ENCODE assay signal across 22 cellular contexts in genomic region chr15:69591905-69592508, GRCh38.
A peak's percentile ranks its signal among the peaks of the same experiment; 100 is the strongest.
DNase-seq lines count a peak whose midpoint lies in the region; ATAC-seq, FAIRE-seq and TF ChIP-seq lines count a peak whose summit lies in the region.
"Had no signal": no experiment of that assay in that cellular context is flagged by ENCODE, and none has a peak within 500 bp of the region (broad histone marks: within the 10 kb centered on the region; RNA-seq: fewer than 3 reads in every experiment).

No MANE protein-coding gene starts in this region.

- H3K9me3 ChIP-seq in A549: peaks cover 7% of the 10 kb centered on the region; the same call in 1 of the 3 replicates
- H3K9me3 ChIP-seq in endodermal cell (ENCODE audit: control insufficient read depth, low read length): no peaks in the 10 kb centered on the region
- H3K9me3 ChIP-seq: HAP-1, transverse colon had no signal

- peak overlapping the region; percentile 60 for H3K4me2 ChIP-seq in A549

- WGBS in A549 (ENCODE audit: missing lambda C conversion rate): 24% methylated on average over 4 of the region's 4 CpGs
- WGBS in endodermal cell (ENCODE audit: insufficient coverage in 1 of 2, insufficient read length in 1 of 2), 2 experiments: 88% methylated on average over 3 of the region's 4 CpGs; no CpG with 5 or more reads in 1 of the 2 experiments

- H3K27ac Mint-ChIP-seq in endodermal cell (no peak overlapping the region), chondrocyte (ENCODE audit: unreplicated experiment) (no peak overlapping the region)
- H3K27ac Mint-ChIP-seq in stimulated activated memory B cell treated with anti-CD40 and anti-IgM and Interleukin-4, amounts not matched to agents 10 μg/mL and 1 μg/mL and 100 μg/mL, for 72 hours: no peak overlapping the region
- H3K27ac Mint-ChIP-seq: activated T-cell treated with anti-CD3 and anti-CD28 coated beads, Interleukin-2, amount 50 U/mL, for 24 hours; nephron progenitor cell had no signal

- peak; percentile 28 for FAIRE-seq in A549 (lab: Jason Lieb, UNC)
- FAIRE-seq: GM12878, GM19239 had no signal

- CTCF ChIA-PET in A549 (lab: Yijun Ruan, JAX): interaction anchor here (0.6 to 8.4 kb wide), 11 partner anchors 9 to 981 kb away, joined by 3 to 53 read pairs (median 3); partner anchors contain the start of gene TLE3

- no peaks in the 10 kb centered on the region for H3K36me3 ChIP-seq in endodermal cell (ENCODE audit: control insufficient read depth, insufficient read depth, low read length)
- H3K36me3 ChIP-seq: HAP-1, transverse colon had no signal

- H3K4me3 ChIP-seq in A549 (no peak overlapping the region), endodermal cell (ENCODE audit: low read length) (peak overlapping the region; percentile 44)
- H3K4me3 ChIP-seq: GM12878, HAP-1, transverse colon had no signal

- H3K27me3 ChIP-seq in endodermal cell (ENCODE audit: control insufficient read depth, insufficient read depth, low read length, poor library complexity, severe bottlenecking): peaks cover 49% of the 10 kb centered on the region

- no peak overlapping the region for H3K4me3 Mint-ChIP-seq in endodermal cell
- H3K4me3 Mint-ChIP-seq in chondrocyte (ENCODE audit: unreplicated experiment): no peak overlapping the region
- H3K4me3 Mint-ChIP-seq in stimulated activated memory B cell treated with anti-CD40 and anti-IgM and Interleukin-4, amounts not matched to agents 10 μg/mL and 1 μg/mL and 100 μg/mL, for 72 hours: no peak overlapping the region
- H3K4me3 Mint-ChIP-seq: activated T-cell treated with anti-CD3 and anti-CD28 coated beads, Interleukin-2, amount 50 U/mL, for 24 hours; nephron progenitor cell had no signal

- TF ChIP-seq EP300 in A549 (IDR thresholded peaks at IDR 0.05): peak in 1 of 2 experiments; percentile 68; a peak in 1 of 5 replicates

- H3K4me1 ChIP-seq in A549 (peaks cover 50% of the 10 kb centered on the region), endodermal cell (ENCODE audit: control insufficient read depth, insufficient read depth, low read length) (peaks cover 27% of the 10 kb centered on the region)
- H3K4me1 ChIP-seq: HAP-1 had no signal

- POLR2A ChIA-PET in A549 (lab: Yijun Ruan, JAX): interaction anchor here (0.6 to 1.1 kb wide), 6 partner anchors 35 to 883 kb away, joined by 3 to 15 read pairs (median 3); no protein-coding TSS in a partner anchor

- peak; percentile 1 to 2; a peak in 2 of 6 replicates for ATAC-seq in A549
- ATAC-seq in HG03097 (IDR thresholded peaks at IDR 0.05; ENCODE audit: low FRiP score, unreplicated experiment): no peak
- ATAC-seq in stimulated activated memory B cell treated with anti-CD40 and anti-IgM and Interleukin-4, amounts not matched to agents 10 μg/mL and 1 μg/mL and 100 μg/mL, for 72 hours: no peak
- ATAC-seq: activated CD4-positive, CD25-positive, alpha-beta regulatory T cell treated with anti-CD3 and anti-CD28 coated beads, Interleukin-2, amount 50 U/mL, for 24 hours; GM12878; left lobe of liver; SK-N-SH treated with all-trans-retinoic acid at 6 μM for 48 hours had no signal

- TF ChIP-seq CTCF in A549 (IDR thresholded peaks at IDR 0.05): no peak
- TF ChIP-seq CTCF in endodermal cell (conservative IDR thresholded peaks at IDR 0.05): no peak
- no peak for TF ChIP-seq CTCF in chondrocyte (IDR thresholded peaks at IDR 0.05)

- H3K9me3 Mint-ChIP-seq in endodermal cell (no peaks in the 10 kb centered on the region), chondrocyte (ENCODE audit: low read depth) (no peaks in the 10 kb centered on the region)
- no peaks in the 10 kb centered on the region for H3K9me3 Mint-ChIP-seq in stimulated activated memory B cell treated with anti-CD40 and anti-IgM and Interleukin-4, amounts not matched to agents 10 μg/mL and 1 μg/mL and 100 μg/mL, for 72 hours
- H3K9me3 Mint-ChIP-seq: activated T-cell treated with anti-CD3 and anti-CD28 coated beads, Interleukin-2, amount 50 U/mL, for 24 hours; nephron progenitor cell had no signal

- peak in 1 of 2 experiments; percentile 37; a peak in 2 of 5 replicates for TF ChIP-seq RAD21 in A549 (conservative IDR thresholded peaks at IDR 0.05 in 1 of 2, IDR thresholded peaks at IDR 0.05 in 1 of 2)

- DNase-seq in A549 (ENCODE audit: low read depth in 1 of 2, low spot score in 1 of 2): peak; percentile 85 to 87
- DNase-seq in NCI-H1092 treated with DMSO at 0.1 percent for 48 hours (lab: John Stamatoyannopoulos, UW): peak; percentile 88
- DNase-seq in NCI-H526 (lab: John Stamatoyannopoulos, UW): peak; percentile 65 to 73
- DNase-seq in endodermal cell: no peak
- DNase-seq in GM03348 (ENCODE audit: low spot score): no peak
- no peak for DNase-seq in chondrocyte (ENCODE audit: low spot score)
- DNase-seq: ACHN; anterior cingulate cortex; DMS 273 treated with DMSO at 0.1 percent for 48 hours; effector memory CD4-positive, alpha-beta T cell; NCI-H446; nephron progenitor cell; transverse colon had no signal

- no peak overlapping the region for H3K9ac ChIP-seq in endodermal cell (ENCODE audit: extremely low read depth, low read length, poor library complexity, severe bottlenecking)

- H3K27me3 Mint-ChIP-seq in endodermal cell (ENCODE audit: insufficient read depth) (peaks cover 66% of the 10 kb centered on the region), chondrocyte (ENCODE audit: low read depth) (peaks cover 11% of the 10 kb centered on the region)
- peaks cover 49% of the 10 kb centered on the region for H3K27me3 Mint-ChIP-seq in stimulated activated memory B cell treated with anti-CD40 and anti-IgM and Interleukin-4, amounts not matched to agents 10 μg/mL and 1 μg/mL and 100 μg/mL, for 72 hours

- H3K4me1 Mint-ChIP-seq in endodermal cell: peaks cover 46% of the 10 kb centered on the region
- H3K4me1 Mint-ChIP-seq in chondrocyte (ENCODE audit: low read depth): peaks cover 25% of the 10 kb centered on the region
- peaks cover 7% of the 10 kb centered on the region for H3K4me1 Mint-ChIP-seq in stimulated activated memory B cell treated with anti-CD40 and anti-IgM and Interleukin-4, amounts not matched to agents 10 μg/mL and 1 μg/mL and 100 μg/mL, for 72 hours

- no peak for TF ChIP-seq POLR2A in A549 (IDR thresholded peaks at IDR 0.05; ENCODE audit: low read length)

- H3K27ac ChIP-seq in A549 (peak overlapping the region in 1 of 2 experiments; percentile 73; a peak in 1 of 6 replicates), endodermal cell (ENCODE audit: low read depth, low read length) (no peak overlapping the region)

- H3K36me3 Mint-ChIP-seq in endodermal cell (ENCODE audit: low read depth) (no peaks in the 10 kb centered on the region), chondrocyte (ENCODE audit: low read depth) (no peaks in the 10 kb centered on the region)
- H3K36me3 Mint-ChIP-seq in stimulated activated memory B cell treated with anti-CD40 and anti-IgM and Interleukin-4, amounts not matched to agents 10 μg/mL and 1 μg/mL and 100 μg/mL, for 72 hours: no peaks in the 10 kb centered on the region

TF ChIP-seq in A549, 52 proteins besides CTCF, POLR2A, EP300 and RAD21 (continues in another document):
- TF ChIP-seq RNF2 (IDR thresholded peaks at IDR 0.05; ENCODE audit: borderline replicate concordance, low read depth): no peak
- TF ChIP-seq ZC3H11A (IDR thresholded peaks at IDR 0.05): no peak
- no peak for TF ChIP-seq CHD2 (IDR thresholded peaks at IDR 0.05; ENCODE audit: low read length, partially characterized antibody)
- TF ChIP-seq, protein P1, sequence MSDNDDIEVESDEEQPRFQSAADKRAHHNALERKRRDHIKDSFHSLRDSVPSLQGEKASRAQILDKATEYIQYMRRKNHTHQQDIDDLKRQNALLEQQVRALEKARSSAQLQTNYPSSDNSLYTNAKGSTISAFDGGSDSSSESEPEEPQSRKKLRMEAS (IDR thresholded peaks at IDR 0.05): peak; percentile 61; the same call in 1 of the 2 replicates
- peak; percentile 93 for TF ChIP-seq FOSL2 (IDR thresholded peaks at IDR 0.05)
- TF ChIP-seq FOSL2 (CRISPR knock-in tag; IDR thresholded peaks at IDR 0.05): peak; percentile 97
- no peak for TF ChIP-seq ZSCAN20 (CRISPR knock-in tag; IDR thresholded peaks at IDR 0.05)
- TF ChIP-seq HOXA7 (CRISPR knock-in tag; IDR thresholded peaks at IDR 0.05): no peak
- TF ChIP-seq MAFK (IDR thresholded peaks at IDR 0.05; ENCODE audit: partially characterized antibody): no peak
- TF ChIP-seq ZFP36 (IDR thresholded peaks at IDR 0.05; ENCODE audit: borderline replicate concordance, partially characterized antibody): peak; percentile 97
- TF ChIP-seq EHF (CRISPR knock-in tag; IDR thresholded peaks at IDR 0.05): no peak
- no peak for TF ChIP-seq EHMT2 (IDR thresholded peaks at IDR 0.05; ENCODE audit: low read depth)
- no peak for TF ChIP-seq CBX2 (IDR thresholded peaks at IDR 0.05; ENCODE audit: borderline replicate concordance, low read depth)
- TF ChIP-seq HOXB5 (CRISPR knock-in tag; IDR thresholded peaks at IDR 0.05): no peak
- TF ChIP-seq JUN (IDR thresholded peaks at IDR 0.05): peak; percentile 92 to 94
- TF ChIP-seq NFE2L2 (conservative IDR thresholded peaks at IDR 0.05; ENCODE audit: low read length): no peak
- TF ChIP-seq RFX5 (IDR thresholded peaks at IDR 0.05): no peak
- no peak for TF ChIP-seq PHF8 (IDR thresholded peaks at IDR 0.05; ENCODE audit: borderline replicate concordance, low read depth)
- TF ChIP-seq KDM1A (IDR thresholded peaks at IDR 0.05; ENCODE audit: low read depth): no peak
- no peak for TF ChIP-seq HOXB13 (CRISPR knock-in tag; IDR thresholded peaks at IDR 0.05; ENCODE audit: low read depth)
- TF ChIP-seq BHLHE40 (IDR thresholded peaks at IDR 0.05; ENCODE audit: low read depth, low read length): no peak
- TF ChIP-seq SMC3 (IDR thresholded peaks at IDR 0.05): peak; percentile 30; the same call in 1 of the 3 replicates
- no peak for TF ChIP-seq FOSB (CRISPR knock-in tag; IDR thresholded peaks at IDR 0.05)
- TF ChIP-seq, protein P2, sequence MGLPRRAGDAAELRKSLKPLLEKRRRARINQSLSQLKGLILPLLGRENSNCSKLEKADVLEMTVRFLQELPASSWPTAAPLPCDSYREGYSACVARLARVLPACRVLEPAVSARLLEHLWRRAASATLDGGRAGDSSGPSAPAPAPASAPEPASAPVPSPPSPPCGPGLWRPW (IDR thresholded peaks at IDR 0.05): peak; percentile 70; the same call in 1 of the 2 replicates
- no peak for TF ChIP-seq ZNF302 (CRISPR knock-in tag; IDR thresholded peaks at IDR 0.05)
- TF ChIP-seq E2F6 (IDR thresholded peaks at IDR 0.05; ENCODE audit: borderline replicate concordance, low read depth): no peak
- TF ChIP-seq CEBPB (IDR thresholded peaks at IDR 0.05): peak; percentile 78 to 82
- peak; percentile 95 for TF ChIP-seq JUNB (IDR thresholded peaks at IDR 0.05)
- no peak for TF ChIP-seq TFCP2L1 (CRISPR knock-in tag; IDR thresholded peaks at IDR 0.05)

Comparison
In these comparisons a context has a peak if more than half of its experiments do, and no peak if none do; other contexts are left out.
1. ATAC-seq: peak in A549 (2 of 2); none in HG03097 (single experiment) and stimulated activated memory B cell treated with anti-CD40 and anti-IgM and Interleukin-4, amounts not matched to agents 10 μg/mL and 1 μg/mL and 100 μg/mL, for 72 hours (single experiment).
2. DNase-seq: peak in A549 (2 of 2), NCI-H1092 treated with DMSO at 0.1 percent for 48 hours (single experiment) and NCI-H526 (2 of 2); none in endodermal cell (single experiment), GM03348 (single experiment) and chondrocyte (single experiment).